Comparison of ENCODE assay signal across 18 cellular contexts in genomic region chr4:75849459-75849858, GRCh38. TPM values are rescaled to one million over a fixed set of nuclear protein-coding genes. Genes with fewer than 3 reads are reported as not detected.
DNase-seq lines count a peak whose midpoint lies in the region; ATAC-seq, FAIRE-seq and TF ChIP-seq lines count a peak whose summit lies in the region.
"Had no signal": no experiment of that assay in that cellular context is flagged by ENCODE, and none has a peak within 500 bp of the region (broad histone marks: within the 10 kb centered on the region; RNA-seq: fewer than 3 reads in every experiment).

No MANE protein-coding gene starts in this region.

- peak overlapping the region in 1 of 3 experiments; percentile 25; a peak in 1 of 6 replicates for H3K4me3 ChIP-seq in HepG2 (replicated peaks in 1 of 3; ENCODE audit: insufficient read depth in 1 of 3, low read depth in 2 of 3, low read length in 3 of 3)
- no peak overlapping the region for H3K4me3 ChIP-seq in right lobe of liver
- no peak overlapping the region for H3K4me3 ChIP-seq in H1 (ENCODE audit: extremely low read depth in 1 of 4, insufficient read depth in 2 of 4, low read depth in 3 of 4, low read length in 4 of 4)
- no peak overlapping the region for H3K4me3 ChIP-seq in upper lobe of right lung
- H3K4me3 ChIP-seq: gastrocnemius medialis had no signal

- no peak overlapping the region for H3K18ac ChIP-seq in H1 (ENCODE audit: extremely low read depth, low read length)

- H2BK15ac ChIP-seq in H1 (ENCODE audit: low read length): no peak overlapping the region

- no peak overlapping the region for H2BK12ac ChIP-seq in H1 (ENCODE audit: low read depth, low read length)

- H4K5ac ChIP-seq in H1 (ENCODE audit: insufficient read length, low read depth, low read length): no peak overlapping the region

- ATAC-seq in HepG2 (peak; percentile 79), right lobe of liver (no peak), upper lobe of right lung (peak; percentile 76)
- no peak for ATAC-seq in effector memory CD8-positive, alpha-beta T cell (replicated peaks)
- ATAC-seq: gastrocnemius medialis, left lobe of liver had no signal

- H3K23me2 ChIP-seq in H1 (ENCODE audit: low read depth, low read length): no peaks in the 10 kb centered on the region

- H2BK120ac ChIP-seq in H1 (replicated peaks; ENCODE audit: low read depth, low read length): no peak overlapping the region

- peak overlapping the region; percentile 68 for H3K4me2 ChIP-seq in HepG2 (ENCODE audit: low read depth, low read length)
- no peak overlapping the region for H3K4me2 ChIP-seq in H1 (ENCODE audit: insufficient read depth in 1 of 2, low read depth in 2 of 2, low read length in 2 of 2)

- no peaks in the 10 kb centered on the region for H3K79me2 ChIP-seq in HepG2 (ENCODE audit: insufficient read depth, low read length)
- H3K79me2 ChIP-seq in H1 (ENCODE audit: control insufficient read depth in 1 of 2, insufficient read depth in 2 of 2, low read length in 2 of 2): no peaks in the 10 kb centered on the region

- H3K36me3 ChIP-seq in HepG2 (replicated peaks in 1 of 2; ENCODE audit: control insufficient read depth in 1 of 2, insufficient read depth in 2 of 2, low read length in 2 of 2) (no peaks in the 10 kb centered on the region), right lobe of liver (no peaks in the 10 kb centered on the region), H1 (ENCODE audit: control insufficient read depth in 2 of 4, insufficient read depth in 4 of 4, low read length in 3 of 4) (no peaks in the 10 kb centered on the region), upper lobe of right lung (no peaks in the 10 kb centered on the region)
- H3K36me3 ChIP-seq: gastrocnemius medialis had no signal

- H3K4me1 ChIP-seq in HepG2 (ENCODE audit: insufficient read depth, low read length): peaks cover 33% of the 10 kb centered on the region
- no peaks in the 10 kb centered on the region for H3K4me1 ChIP-seq in right lobe of liver
- peaks cover 0 to 7% (median 0%) of the 10 kb centered on the region in 4 experiments; a peak in 2 of 7 replicates for H3K4me1 ChIP-seq in H1 (replicated peaks in 1 of 4; ENCODE audit: control insufficient read depth in 3 of 4, insufficient read depth in 4 of 4, low read length in 3 of 4)
- H3K4me1 ChIP-seq in upper lobe of right lung: no peaks in the 10 kb centered on the region

- no peaks in the 10 kb centered on the region for H3K79me1 ChIP-seq in H1 (ENCODE audit: low read depth, low read length)

- H2AFZ ChIP-seq in HepG2 (ENCODE audit: low read length): no peak overlapping the region
- 0 out of 2 replicates have a peak overlapping the region, but pooled peaks have one; percentile 21 for H2AFZ ChIP-seq in H1 (ENCODE audit: low read length)

- CTCF ChIA-PET in HepG2 (lab: Yijun Ruan, JAX; ENCODE audit: low intra/inter-chr PET ratio, low total read pairs) (interaction anchor here (0.6 kb wide), 1 partner anchor 476 kb away, joined by 3 read pairs; no protein-coding TSS in a partner anchor), H1 (lab: Charles Lee; ENCODE audit: partially characterized antibody) (interaction anchor here (1.3 to 1.7 kb wide), 4 partner anchors 26 to 66 kb away, joined by 3 to 7 read pairs (median 4); no protein-coding TSS in a partner anchor)

- H3K9me3 ChIP-seq in HepG2 (ENCODE audit: low read length) (no peaks in the 10 kb centered on the region), right lobe of liver (no peaks in the 10 kb centered on the region), H1 (ENCODE audit: insufficient read depth in 2 of 2, low read depth in 1 of 2, low read length in 1 of 2) (no peaks in the 10 kb centered on the region), upper lobe of right lung (no peaks in the 10 kb centered on the region)
- H3K9me3 ChIP-seq: gastrocnemius medialis had no signal

- no peak overlapping the region for H4K8ac ChIP-seq in H1 (ENCODE audit: extremely low read depth, insufficient read depth, low read length)

- H3K27ac ChIP-seq in HepG2 (ENCODE audit: extremely low read length, insufficient read depth, low read length) (no peak overlapping the region), right lobe of liver (no peak overlapping the region), H1 (ENCODE audit: low read depth, low read length) (no peak overlapping the region), upper lobe of right lung (no peak overlapping the region)
- H3K27ac ChIP-seq: gastrocnemius medialis had no signal

- H3K4me1 Mint-ChIP-seq in CD14-positive monocyte: peaks cover 13% of the 10 kb centered on the region
- H3K4me1 Mint-ChIP-seq in effector memory CD8-positive, alpha-beta T cell (ENCODE audit: low read depth in 2 of 2): peaks cover 0 to 2% of the 10 kb centered on the region in 2 donors

- WGBS in HepG2 (ENCODE audit: low lambda C conversion rate): 8% methylated on average over 6 of the region's 6 CpGs
- WGBS in right lobe of liver (ENCODE audit: insufficient coverage, low coverage, low lambda C conversion rate, missing lambda C conversion rate): 55% methylated on average over 6 of the region's 6 CpGs
- WGBS in H1 (ENCODE audit: extremely low coverage in 1 of 2, insufficient coverage in 1 of 2, insufficient read length in 1 of 2, insufficient replicate concordance in 2 of 2, low coverage in 1 of 2, low lambda C conversion rate in 2 of 2, missing lambda C conversion rate in 1 of 2), 2 experiments: 83% methylated on average over 6 of the region's 6 CpGs; no CpG with 5 or more reads in 1 of the 2 experiments

- H2BK20ac ChIP-seq in H1 (ENCODE audit: low read length): no peak overlapping the region

- FAIRE-seq in HepG2 (lab: Jason Lieb, UNC) (no peak), H1 (lab: Jason Lieb, UNC) (no peak)

- in situ Hi-C loops in HepG2 (cut with HindIII; ENCODE audit: extremely low pct_ligation_motif_present, low pct_unique_long_range_greater_than_20kb): no loop called here

- DNase-seq in HepG2 (ENCODE audit: low spot score) (no peak), right lobe of liver (no peak), SIG-M5 (lab: John Stamatoyannopoulos, UW) (peak; percentile 73), H1 (ENCODE audit: low read depth in 1 of 2, low spot score in 2 of 2) (no peak), upper lobe of right lung (no peak), GM20000 (ENCODE audit: low spot score) (no peak), CD14-positive monocyte (ENCODE audit: low spot score) (no peak)
- DNase-seq in effector memory CD8-positive, alpha-beta T cell: no peak
- DNase-seq: DMS79 treated with DMSO at 0.1 percent for 48 hours, gastrocnemius medialis, NCI-H1105 treated with DMSO at 0.1 percent for 48 hours, NCI-H524 treated with DMSO at 0.1 percent for 48 hours had no signal

- TF ChIP-seq POLR2A in HepG2 (IDR thresholded peaks at IDR 0.05; ENCODE audit: insufficient read depth in 1 of 2, low read depth in 2 of 2, low read length in 2 of 2) (no peak), right lobe of liver (IDR thresholded peaks at IDR 0.05) (no peak), H1 (IDR thresholded peaks at IDR 0.05; ENCODE audit: control extremely low read depth in 1 of 2, low read depth in 2 of 2, low read length in 2 of 2) (no peak)

- no peak overlapping the region for H3K56ac ChIP-seq in H1 (replicated peaks; ENCODE audit: insufficient read length, low read depth, low read length)

- no peak overlapping the region for H3K9ac ChIP-seq in HepG2 (ENCODE audit: insufficient read depth, low read depth, low read length)
- H3K9ac ChIP-seq in H1 (replicated peaks in 1 of 4; ENCODE audit: extremely low read depth in 1 of 4, low read depth in 3 of 4, low read length in 3 of 4): no peak overlapping the region

- no peak for TF ChIP-seq RAD21 in HepG2 (CRISPR knock-in tag; IDR thresholded peaks at IDR 0.05)
- no peak for TF ChIP-seq RAD21 in H1 (IDR thresholded peaks at IDR 0.05 in 1 of 2, conservative IDR thresholded peaks at IDR 0.05 in 1 of 2; ENCODE audit: low read depth in 2 of 2, low read length in 2 of 2)

- BruUV-seq in HepG2 (replicated peaks; lab: Mats Ljungman, UMichigan): no TSS peak

- H3K36me3 Mint-ChIP-seq in CD14-positive monocyte: no peaks in the 10 kb centered on the region
- no peaks in the 10 kb centered on the region for H3K36me3 Mint-ChIP-seq in effector memory CD8-positive, alpha-beta T cell (ENCODE audit: insufficient read depth)
- H3K36me3 Mint-ChIP-seq: activated naive CD8-positive, alpha-beta T cell had no signal

- no peak overlapping the region for H3K14ac ChIP-seq in H1 (ENCODE audit: insufficient read length)

- no peak overlapping the region for H4K91ac ChIP-seq in H1 (replicated peaks; ENCODE audit: insufficient read length, low read length)

- TF ChIP-seq CTCF in HepG2 (CRISPR knock-in tag; IDR thresholded peaks at IDR 0.05): 0 out of 2 replicates have a peak, but pooled peaks have one; percentile 22
- no peak for TF ChIP-seq CTCF in right lobe of liver (IDR thresholded peaks at IDR 0.05)
- TF ChIP-seq CTCF in H1 (IDR thresholded peaks at IDR 0.05; ENCODE audit: control extremely low read depth in 1 of 3, insufficient read depth in 1 of 3, low read depth in 1 of 3, low read length in 3 of 3): no peak
- TF ChIP-seq CTCF in upper lobe of right lung (IDR thresholded peaks at IDR 0.05): no peak
- no peak for TF ChIP-seq CTCF in GM20000 (IDR thresholded peaks at IDR 0.05; ENCODE audit: extremely low read depth, missing control alignments)
- TF ChIP-seq CTCF in CD14-positive monocyte (IDR thresholded peaks at IDR 0.05): no peak

- H3K27me3 ChIP-seq in HepG2 (ENCODE audit: control insufficient read depth in 1 of 2, insufficient read depth in 2 of 2, low read length in 2 of 2) (no peaks in the 10 kb centered on the region; a peak in 1 of 5 replicates), right lobe of liver (no peaks in the 10 kb centered on the region), H1 (replicated peaks in 1 of 4; ENCODE audit: control insufficient read depth in 3 of 4, extremely low read depth in 1 of 4, insufficient read depth in 3 of 4, low read length in 3 of 4) (no peaks in the 10 kb centered on the region), upper lobe of right lung (no peaks in the 10 kb centered on the region)
- H3K27me3 ChIP-seq: gastrocnemius medialis had no signal

- H3K23ac ChIP-seq in H1 (ENCODE audit: insufficient read length): no peak overlapping the region

- peaks cover 0 to 3% (median 0%) of the 10 kb centered on the region in 3 donors for H3K27me3 Mint-ChIP-seq in CD14-positive monocyte (ENCODE audit: low read depth in 3 of 3)
- H3K27me3 Mint-ChIP-seq in effector memory CD8-positive, alpha-beta T cell: peaks cover 25 to 28% of the 10 kb centered on the region in 2 donors

- POLR2A ChIA-PET in HepG2 (lab: Yijun Ruan, JAX) (no interaction called here), H1 (lab: Charles Lee; ENCODE audit: partially characterized antibody) (no interaction called here)

- H4K20me1 ChIP-seq in HepG2 (ENCODE audit: insufficient read depth, low read length) (no peaks in the 10 kb centered on the region), H1 (replicated peaks in 1 of 2; ENCODE audit: control insufficient read depth in 1 of 2, insufficient read depth in 2 of 2, low read length in 2 of 2) (no peaks in the 10 kb centered on the region)

- H2BK5ac ChIP-seq in H1 (ENCODE audit: low read depth, low read length): no peak overlapping the region

- no peak overlapping the region for H2AK5ac ChIP-seq in H1 (ENCODE audit: low read depth, low read length)

- H3K27ac Mint-ChIP-seq in CD14-positive monocyte: peak overlapping the region in 3 of 7 donors; percentile 5 to 68 (median 38)
- no peak overlapping the region for H3K27ac Mint-ChIP-seq in effector memory CD8-positive, alpha-beta T cell
- H3K27ac Mint-ChIP-seq: activated naive CD8-positive, alpha-beta T cell had no signal

- H3K4me3 Mint-ChIP-seq in CD14-positive monocyte: no peak overlapping the region
- no peak overlapping the region for H3K4me3 Mint-ChIP-seq in effector memory CD8-positive, alpha-beta T cell
- H3K4me3 Mint-ChIP-seq: activated naive CD8-positive, alpha-beta T cell had no signal

- intact Hi-C loops in HepG2 (cut with micrococcal nuclease; ENCODE audit: unreplicated experiment): loop anchor here (5.0 kb wide), 1 partner anchor 127 kb away; the partner anchor contains the start of gene USO1
- intact Hi-C loops in right lobe of liver (cut with DNase I): no loop called here
- intact Hi-C loops in upper lobe of right lung (cut with DNase I): no loop called here
- intact Hi-C loops in CD14-positive monocyte (cut with micrococcal nuclease): no loop called here

- no peak for TF ChIP-seq EP300 in HepG2 (IDR thresholded peaks at IDR 0.05; ENCODE audit: low read depth in 2 of 2, low read length in 2 of 2)
- no peak for TF ChIP-seq EP300 in HepG2 (CRISPR knock-in tag; IDR thresholded peaks at IDR 0.05; ENCODE audit: borderline replicate concordance)
- TF ChIP-seq EP300 in H1 (IDR thresholded peaks at IDR 0.05; ENCODE audit: borderline replicate concordance in 1 of 2, low read depth in 2 of 2, low read length in 2 of 2): no peak

- H3K9me3 Mint-ChIP-seq in CD14-positive monocyte: no peaks in the 10 kb centered on the region
- H3K9me3 Mint-ChIP-seq in effector memory CD8-positive, alpha-beta T cell: no peaks in the 10 kb centered on the region

- H3K4ac ChIP-seq in H1 (replicated peaks; ENCODE audit: insufficient read length, low read depth, low read length): no peak overlapping the region

RNA-seq across cellular contexts. Expression of gene PPEF2, which starts 52.8 kb away (rescaled TPM):
- total RNA-seq in HepG2 (2016; rRNA removed; fragmentation: Illumina TruSeq; extraction: Trizol) (not detected in 2 replicates), right lobe of liver (not detected), upper lobe of right lung (not detected)
- not detected in 2 replicates for total RNA-seq in HepG2 (2016; cell fraction: cytosol; rRNA removed; fragmentation: Illumina TruSeq; extraction: Trizol; ENCODE audit: low read depth)
- not detected in 2 replicates for total RNA-seq in HepG2 (2016; cell fraction: insoluble cytoplasmic fraction; rRNA removed; fragmentation: Illumina TruSeq; extraction: Trizol)
- not detected in 2 replicates for total RNA-seq in HepG2 (2016; cell fraction: membrane; rRNA removed; fragmentation: Illumina TruSeq; extraction: Trizol)
- not detected in 2 replicates for total RNA-seq in HepG2 (2016; cell fraction: nucleus; rRNA removed; fragmentation: Illumina TruSeq; extraction: Trizol)
- polyA plus RNA-seq in HepG2 (2011; rRNA removed) (0.01 and 0.04 TPM in 2 replicates), H1 (2011; rRNA removed) (0.03 TPM in 1 of 2 replicates, not detected in the other), CD14-positive monocyte (not detected)
- not detected in 2 replicates for polyA plus RNA-seq in HepG2 (2011; cell fraction: cytosol; rRNA removed)
- polyA plus RNA-seq in HepG2 (2011; cell fraction: nucleus; rRNA removed): 0.10 and 0.14 TPM in 2 replicates
- polyA plus RNA-seq in HepG2 (2012): not detected in 2 replicates
- polyA plus RNA-seq in HepG2 (2016; cell fraction: cytosol; fragmentation: Illumina TruSeq; extraction: Trizol; ENCODE audit: low read depth): not detected in 2 replicates
- polyA plus RNA-seq in HepG2 (2016; cell fraction: insoluble cytoplasmic fraction; fragmentation: Illumina TruSeq; extraction: Trizol; ENCODE audit: low read depth): not detected in 2 replicates
- polyA plus RNA-seq in HepG2 (2016; cell fraction: membrane; fragmentation: Illumina TruSeq; extraction: Trizol; ENCODE audit: low read depth): not detected in 2 replicates
- polyA plus RNA-seq in HepG2 (2016; cell fraction: nucleus; fragmentation: Illumina TruSeq; extraction: Trizol; ENCODE audit: insufficient read depth, low read depth): not detected in 2 replicates
- polyA minus RNA-seq in HepG2 (2011; rRNA and poly(A)+ RNA removed; ENCODE audit: low replicate concordance): not detected in 2 replicates
- polyA minus RNA-seq in HepG2 (2011; cell fraction: cytosol; rRNA and poly(A)+ RNA removed): not detected in 2 replicates
- polyA minus RNA-seq in HepG2 (2011; cell fraction: nucleus; rRNA and poly(A)+ RNA removed): not detected in 2 replicates
- not detected in 2 replicates for total RNA-seq in H1 (2021; fragmentation: NEBNext Ultra II Directional; extraction: Animal tissue kit (Norgen Biotek cat#: 25700))
- 0.10 TPM for polyA plus RNA-seq in H1 (2011; cell fraction: cytosol; rRNA removed)
- polyA plus RNA-seq in H1 (2011; cell fraction: nucleus; rRNA removed): 0.13 TPM
- not detected in 4 replicates for polyA plus RNA-seq in H1 (2012, experiment 1 of 2)
- polyA plus RNA-seq in H1 (2012, experiment 2 of 2): not detected
- 0.02 TPM for polyA plus RNA-seq in H1 (2013, experiment 1 of 2)
- 0.02 TPM for polyA plus RNA-seq in H1 (2013, experiment 2 of 2)
- polyA minus RNA-seq in H1 (2011; rRNA and poly(A)+ RNA removed): not detected in 2 replicates
- polyA minus RNA-seq in H1 (2011; cell fraction: cytosol; rRNA and poly(A)+ RNA removed): not detected
- not detected for polyA minus RNA-seq in H1 (2011; cell fraction: nucleus; rRNA and poly(A)+ RNA removed)
- total RNA-seq: dermis microvascular lymphatic vessel endothelial cell, omental fat pad, ureter had no signal
- polyA plus RNA-seq: AG04450 had no signal

Comparison
In these comparisons a context has a peak if more than half of its experiments do, and no peak if none do; other contexts are left out.
1. ATAC-seq: peak in HepG2 (single experiment) and upper lobe of right lung (single experiment); none in right lobe of liver (0 of 4) and effector memory CD8-positive, alpha-beta T cell (single experiment).
2. Of the 41 proteins assayed by ChIP-seq in both HepG2 and H1: peak only in HepG2: CEBPB and CTCF; only in H1: none; in both: none; in neither: 39.